ENCODE assay signal across 8 cellular contexts in genomic region chr13:23579072-23579885, GRCh38. TPM values are rescaled to one million over a fixed set of nuclear protein-coding genes. Genes with fewer than 3 reads are reported as not detected.
A peak's percentile ranks its signal among the peaks of the same experiment; 100 is the strongest.
DNase-seq lines count a peak whose midpoint lies in the region; ATAC-seq and TF ChIP-seq lines count a peak whose summit lies in the region.

No MANE protein-coding gene starts in this region.

- H3K4me1 Mint-ChIP-seq in chondrocyte (ENCODE audit: low read depth), result peaks cover 12% of the 10 kb centered on the region

- ATAC-seq in HG03025 (IDR thresholded peaks at IDR 0.05; ENCODE audit: low FRiP score, unreplicated experiment), result peak; percentile 86

- H3K27ac Mint-ChIP-seq in chondrocyte (ENCODE audit: unreplicated experiment), result peak overlapping the region; percentile 49

- no peaks in the 10 kb centered on the region for H3K27me3 ChIP-seq in layer of hippocampus (ENCODE audit: control insufficient read depth, insufficient read depth, low read length)

- H3K27ac ChIP-seq in layer of hippocampus (ENCODE audit: low read depth, low read length), result peak overlapping the region; percentile 28

- H3K4me3 Mint-ChIP-seq in chondrocyte (ENCODE audit: unreplicated experiment), result peak overlapping the region; percentile 79

- TF ChIP-seq CTCF in chondrocyte (IDR thresholded peaks at IDR 0.05), result peak; percentile 66

- H3K36me3 Mint-ChIP-seq in chondrocyte (ENCODE audit: low read depth), result no peaks in the 10 kb centered on the region

- no peaks in the 10 kb centered on the region for H3K9me3 Mint-ChIP-seq in chondrocyte (ENCODE audit: low read depth)

- peaks cover 11% of the 10 kb centered on the region for H3K27me3 Mint-ChIP-seq in chondrocyte (ENCODE audit: low read depth)

- peak; percentile 73 for DNase-seq in SIG-M5 treated with dmso at 0.1 percent for 504 hours (lab: John Stamatoyannopoulos, UW; ENCODE audit: unreplicated experiment)
- DNase-seq in SIG-M5 (lab: John Stamatoyannopoulos, UW), result no peak
- peak; percentile 29 for DNase-seq in NCI-H2196 treated with DMSO at 0.1 percent for 48 hours (lab: John Stamatoyannopoulos, UW; ENCODE audit: unreplicated experiment)
- peak; percentile 89 for DNase-seq in activated CD4-positive, alpha-beta T cell treated with anti-CD3 and anti-CD28 coated beads for 1 hour
- peak; percentile 93 for DNase-seq in chondrocyte (ENCODE audit: low spot score)
- peak; percentile 79 to 97 for DNase-seq in stimulated activated CD4-positive, alpha-beta T cell treated with anti-CD3 and anti-CD28 coated beads, Interleukin-1b, Interleukin-23, amount 100 ng/mL, for 1 hour (ENCODE audit: low read depth in 2 of 2)

RNA-seq across cellular contexts. Expression of gene TNFRSF19, which starts 9.1 kb away (rescaled TPM):
- total RNA-seq in chondrocyte, result 1.2 to 1.7 TPM (median 1.3 TPM) in 3 replicates
